Comparison of ENCODE assay signal across 1 cellular context in the genomic region with DNA sequence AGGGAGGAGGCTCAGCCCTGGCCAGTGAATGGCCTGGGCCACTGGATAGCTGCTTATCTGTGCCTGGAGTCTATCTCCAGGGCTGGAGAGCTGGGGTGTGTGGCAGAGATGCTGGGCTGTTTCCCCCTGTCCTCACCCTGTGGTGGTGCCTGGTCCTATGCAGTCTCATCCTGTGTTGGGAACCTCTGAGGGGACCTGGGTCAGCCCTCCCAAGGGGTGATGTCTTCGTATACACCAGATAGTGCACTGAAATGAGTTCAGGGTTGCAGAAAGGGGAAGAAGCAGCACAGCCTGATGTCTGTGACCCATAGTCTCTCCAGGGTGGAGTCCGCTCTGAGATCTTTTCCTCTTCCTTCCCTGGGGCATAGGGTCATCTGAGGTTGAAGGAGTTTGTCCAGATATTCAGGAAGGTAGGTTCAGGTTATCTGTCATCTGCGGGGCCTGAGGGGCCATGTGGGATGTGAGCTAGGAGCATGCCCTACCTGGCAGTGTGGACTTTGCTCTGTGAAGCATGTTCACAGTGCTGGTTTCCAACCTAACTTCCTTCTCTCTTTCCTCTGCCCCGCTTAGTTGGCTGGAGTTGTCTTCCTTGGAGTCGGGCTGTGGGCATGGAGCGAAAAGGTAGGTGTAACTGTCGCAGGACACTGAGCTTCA.
TF ChIP-seq lines count a peak whose summit lies in the region.

No MANE protein-coding gene starts in this region.

TF ChIP-seq in GM23338, 12 proteins besides CTCF, POLR2A, EP300 and RAD21 (continued from another document):
- TF ChIP-seq, protein P1, sequence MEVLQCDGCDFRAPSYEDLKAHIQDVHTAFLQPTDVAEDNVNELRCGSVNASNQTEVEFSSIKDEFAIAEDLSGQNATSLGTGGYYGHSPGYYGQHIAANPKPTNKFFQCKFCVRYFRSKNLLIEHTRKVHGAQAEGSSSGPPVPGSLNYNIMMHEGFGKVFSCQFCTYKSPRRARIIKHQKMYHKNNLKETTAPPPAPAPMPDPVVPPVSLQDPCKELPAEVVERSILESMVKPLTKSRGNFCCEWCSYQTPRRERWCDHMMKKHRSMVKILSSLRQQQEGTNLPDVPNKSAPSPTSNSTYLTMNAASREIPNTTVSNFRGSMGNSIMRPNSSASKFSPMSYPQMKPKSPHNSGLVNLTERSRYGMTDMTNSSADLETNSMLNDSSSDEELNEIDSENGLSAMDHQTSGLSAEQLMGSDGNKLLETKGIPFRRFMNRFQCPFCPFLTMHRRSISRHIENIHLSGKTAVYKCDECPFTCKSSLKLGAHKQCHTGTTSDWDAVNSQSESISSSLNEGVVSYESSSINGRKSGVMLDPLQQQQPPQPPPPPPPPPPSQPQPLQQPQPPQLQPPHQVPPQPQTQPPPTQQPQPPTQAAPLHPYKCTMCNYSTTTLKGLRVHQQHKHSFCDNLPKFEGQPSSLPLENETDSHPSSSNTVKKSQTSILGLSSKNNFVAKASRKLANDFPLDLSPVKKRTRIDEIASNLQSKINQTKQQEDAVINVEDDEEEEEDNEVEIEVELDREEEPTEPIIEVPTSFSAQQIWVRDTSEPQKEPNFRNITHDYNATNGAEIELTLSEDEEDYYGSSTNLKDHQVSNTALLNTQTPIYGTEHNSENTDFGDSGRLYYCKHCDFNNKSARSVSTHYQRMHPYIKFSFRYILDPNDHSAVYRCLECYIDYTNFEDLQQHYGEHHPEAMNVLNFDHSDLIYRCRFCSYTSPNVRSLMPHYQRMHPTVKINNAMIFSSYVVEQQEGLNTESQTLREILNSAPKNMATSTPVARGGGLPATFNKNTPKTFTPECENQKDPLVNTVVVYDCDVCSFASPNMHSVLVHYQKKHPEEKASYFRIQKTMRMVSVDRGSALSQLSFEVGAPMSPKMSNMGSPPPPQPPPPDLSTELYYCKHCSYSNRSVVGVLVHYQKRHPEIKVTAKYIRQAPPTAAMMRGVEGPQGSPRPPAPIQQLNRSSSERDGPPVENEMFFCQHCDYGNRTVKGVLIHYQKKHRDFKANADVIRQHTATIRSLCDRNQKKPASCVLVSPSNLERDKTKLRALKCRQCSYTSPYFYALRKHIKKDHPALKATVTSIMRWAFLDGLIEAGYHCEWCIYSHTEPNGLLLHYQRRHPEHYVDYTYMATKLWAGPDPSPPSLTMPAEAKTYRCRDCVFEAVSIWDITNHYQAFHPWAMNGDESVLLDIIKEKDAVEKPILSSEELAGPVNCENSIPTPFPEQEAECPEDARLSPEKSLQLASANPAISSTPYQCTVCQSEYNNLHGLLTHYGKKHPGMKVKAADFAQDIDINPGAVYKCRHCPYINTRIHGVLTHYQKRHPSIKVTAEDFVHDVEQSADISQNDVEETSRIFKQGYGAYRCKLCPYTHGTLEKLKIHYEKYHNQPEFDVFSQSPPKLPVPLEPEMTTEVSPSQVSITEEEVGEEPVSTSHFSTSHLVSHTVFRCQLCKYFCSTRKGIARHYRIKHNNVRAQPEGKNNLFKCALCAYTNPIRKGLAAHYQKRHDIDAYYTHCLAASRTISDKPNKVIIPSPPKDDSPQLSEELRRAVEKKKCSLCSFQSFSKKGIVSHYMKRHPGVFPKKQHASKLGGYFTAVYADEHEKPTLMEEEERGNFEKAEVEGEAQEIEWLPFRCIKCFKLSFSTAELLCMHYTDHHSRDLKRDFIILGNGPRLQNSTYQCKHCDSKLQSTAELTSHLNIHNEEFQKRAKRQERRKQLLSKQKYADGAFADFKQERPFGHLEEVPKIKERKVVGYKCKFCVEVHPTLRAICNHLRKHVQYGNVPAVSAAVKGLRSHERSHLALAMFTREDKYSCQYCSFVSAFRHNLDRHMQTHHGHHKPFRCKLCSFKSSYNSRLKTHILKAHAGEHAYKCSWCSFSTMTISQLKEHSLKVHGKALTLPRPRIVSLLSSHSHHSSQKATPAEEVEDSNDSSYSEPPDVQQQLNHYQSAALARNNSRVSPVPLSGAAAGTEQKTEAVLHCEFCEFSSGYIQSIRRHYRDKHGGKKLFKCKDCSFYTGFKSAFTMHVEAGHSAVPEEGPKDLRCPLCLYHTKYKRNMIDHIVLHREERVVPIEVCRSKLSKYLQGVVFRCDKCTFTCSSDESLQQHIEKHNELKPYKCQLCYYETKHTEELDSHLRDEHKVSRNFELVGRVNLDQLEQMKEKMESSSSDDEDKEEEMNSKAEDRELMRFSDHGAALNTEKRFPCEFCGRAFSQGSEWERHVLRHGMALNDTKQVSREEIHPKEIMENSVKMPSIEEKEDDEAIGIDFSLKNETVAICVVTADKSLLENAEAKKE (CRISPR knock-in tag; IDR thresholded peaks at IDR 0.05), result no peak
- TF ChIP-seq EZH2 (IDR thresholded peaks at IDR 0.05; ENCODE audit: low read depth, unreplicated experiment), result no peak
- no peak for TF ChIP-seq POLR2AphosphoS5 (IDR thresholded peaks at IDR 0.05; ENCODE audit: low read depth)
- no peak for TF ChIP-seq ETS1 (IDR thresholded peaks at IDR 0.05)
TF ChIP-seq in GM23338: peak in this region for 0.
